Comparison of ENCODE assay signal across 8 cellular contexts in the genomic region with DNA sequence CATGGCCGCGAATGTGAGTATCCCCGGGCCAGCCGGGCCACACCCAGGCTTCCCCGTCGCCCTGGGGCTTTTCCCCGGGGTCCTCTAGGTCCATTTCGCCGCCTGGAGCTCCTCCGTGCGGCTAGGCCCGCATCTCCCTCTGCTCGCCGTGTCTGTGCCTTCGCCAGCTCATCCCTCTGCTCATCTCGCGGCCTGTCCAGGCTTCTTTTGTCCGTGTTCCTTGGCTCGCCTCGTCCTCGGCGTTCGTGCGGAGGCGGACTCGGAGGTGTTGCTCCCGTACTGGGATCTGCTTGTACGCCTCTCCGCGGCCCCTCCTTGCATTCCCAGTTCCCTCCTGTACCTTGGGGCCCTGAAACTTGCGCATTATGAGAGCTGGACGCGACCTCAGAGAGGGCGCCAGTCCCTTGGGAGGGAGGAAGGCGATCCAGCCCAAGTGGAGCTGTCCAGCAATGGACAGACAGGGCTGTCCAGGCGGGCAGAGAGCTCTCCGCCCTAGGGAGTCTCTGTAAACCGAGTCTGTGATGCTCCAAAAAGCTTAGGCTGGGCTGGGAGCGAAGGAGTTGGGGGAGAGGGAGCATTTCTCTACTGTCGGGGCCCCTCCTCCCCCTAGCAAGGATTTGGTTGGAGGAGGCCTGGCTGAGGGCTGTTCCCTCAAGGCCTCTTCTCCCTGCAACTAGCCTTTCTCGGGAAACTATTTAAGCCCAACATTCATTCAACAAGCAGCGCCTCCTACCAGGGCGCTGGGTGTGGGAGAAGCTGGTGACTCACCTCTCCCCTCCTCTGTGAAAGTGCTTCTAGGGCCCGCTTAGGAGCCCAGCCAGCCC. TPM values are rescaled to one million over a fixed set of nuclear protein-coding genes. Genes with fewer than 3 reads are reported as not detected.
DNase-seq lines count a peak whose midpoint lies in the region; ATAC-seq and TF ChIP-seq lines count a peak whose summit lies in the region.

No MANE protein-coding gene starts in this region.

- peak overlapping the region; percentile 95 for H3K4me3 ChIP-seq in ACC112 (ENCODE audit: low read depth, low read length)
- H3K4me3 ChIP-seq in OCI-LY7 (ENCODE audit: low read depth, low read length, poor library complexity, severe bottlenecking) = peak overlapping the region; percentile 93
- H3K4me3 ChIP-seq in fibroblast of the aortic adventitia (ENCODE audit: low read depth, low read length) = peak overlapping the region; percentile 98
- H3K4me3 ChIP-seq in suprapubic skin = peak overlapping the region; percentile 99

- peaks cover 18% of the 10 kb centered on the region for H3K36me3 Mint-ChIP-seq in neural crest cell (ENCODE audit: low read depth)

- H3K36me3 ChIP-seq in ACC112 (ENCODE audit: insufficient read depth, low read length) (peaks cover 12% of the 10 kb centered on the region), OCI-LY7 (ENCODE audit: insufficient read depth, low read length) (peaks cover 45% of the 10 kb centered on the region), suprapubic skin (peaks cover 26% of the 10 kb centered on the region)

- POLR2A ChIA-PET in OCI-LY7 (lab: Charles Lee) = interaction anchor here (0.6 to 3.7 kb wide), 9 partner anchors 8 to 1672 kb away, joined by 3 to 20 read pairs (median 3); partner anchors contain the start of genes LSM3 and XPC

- H3K9me3 ChIP-seq in OCI-LY7 (ENCODE audit: low read length) (no peaks in the 10 kb centered on the region), suprapubic skin (no peaks in the 10 kb centered on the region)

- CTCF ChIA-PET in OCI-LY7 (lab: Charles Lee; ENCODE audit: unreplicated experiment) = interaction anchor here (0.6 kb wide), 2 partner anchors 304 to 588 kb away, joined by 3 to 7 read pairs; no protein-coding TSS in a partner anchor

- 0% methylated on average over 8 of the region's 44 CpGs for WGBS in suprapubic skin

- peak; percentile 28 for ATAC-seq in GM18868 (IDR thresholded peaks at IDR 0.05; ENCODE audit: unreplicated experiment)
- peak; percentile 18 for ATAC-seq in HG03108 (IDR thresholded peaks at IDR 0.05; ENCODE audit: unreplicated experiment)

- no peak for TF ChIP-seq EP300 in suprapubic skin (IDR thresholded peaks at IDR 0.05)

- peak overlapping the region; percentile 99 for H3K4me3 Mint-ChIP-seq in neural crest cell

- H3K9me2 ChIP-seq in OCI-LY7 (ENCODE audit: insufficient read depth, low read length) = no peaks in the 10 kb centered on the region

- H3K79me2 ChIP-seq in ACC112 (ENCODE audit: control insufficient read depth, insufficient read depth, low read length, unreplicated experiment) (peaks cover 71% of the 10 kb centered on the region), OCI-LY7 (ENCODE audit: insufficient read depth, low read depth, low read length) (peaks cover 47% of the 10 kb centered on the region)

- peaks cover 37% of the 10 kb centered on the region for H3K4me1 Mint-ChIP-seq in neural crest cell

- no TSS peak for BruUV-seq in OCI-LY7 (replicated peaks; lab: Mats Ljungman, UMichigan)

- H3K4me2 ChIP-seq in OCI-LY7 (ENCODE audit: low read length) = peak overlapping the region; percentile 96

- TF ChIP-seq CTCF in OCI-LY7 (conservative IDR thresholded peaks at IDR 0.05; ENCODE audit: low read length) (0 out of 2 replicates have a peak, but pooled peaks have one; percentile 14), fibroblast of the aortic adventitia (IDR thresholded peaks at IDR 0.05; ENCODE audit: insufficient read depth, low read length) (peak; percentile 33), neural crest cell (conservative IDR thresholded peaks at IDR 0.05) (peak; percentile 28), suprapubic skin (IDR thresholded peaks at IDR 0.05) (peak in 1 of 2 donors; percentile 12)

- H3K27me3 ChIP-seq in ACC112 (ENCODE audit: insufficient read depth, low read length) (no peaks in the 10 kb centered on the region), suprapubic skin (no peaks in the 10 kb centered on the region)

- DNase-seq in OCI-LY7 (ENCODE audit: low spot score) (peak; percentile 46), activated T-helper 1 cell treated with Interleukin-2 at 50 U/mL for 16 hours (ENCODE audit: low read depth) (peak; percentile 31), fibroblast of the aortic adventitia (ENCODE audit: low read depth) (peak; percentile 96), neural crest cell (ENCODE audit: low read depth, low spot score) (no peak), suprapubic skin (ENCODE audit: low spot score in 2 of 2) (peak; percentile 89 to 90)

- peak overlapping the region; percentile 99 for H3K27ac Mint-ChIP-seq in neural crest cell (ENCODE audit: unreplicated experiment)

- H2AFZ ChIP-seq in ACC112 (ENCODE audit: low read length, unreplicated experiment) (peak overlapping the region; percentile 51), OCI-LY7 (ENCODE audit: low read length) (peak overlapping the region; percentile 77)

- H3K4me1 ChIP-seq in ACC112 (ENCODE audit: control insufficient read depth, insufficient read depth, low read length, unreplicated experiment) (peaks cover 25% of the 10 kb centered on the region), OCI-LY7 (ENCODE audit: insufficient read depth, low read length, poor library complexity, severe bottlenecking) (peaks cover 31% of the 10 kb centered on the region), suprapubic skin (peaks cover 53% of the 10 kb centered on the region)

- intact Hi-C loops in OCI-LY7 (cut with micrococcal nuclease; ENCODE audit: unreplicated experiment) = loop anchor here (10.0 kb wide), 1 partner anchor 791 kb away; no protein-coding TSS in a partner anchor

- no peaks in the 10 kb centered on the region for H3K27me3 Mint-ChIP-seq in neural crest cell (ENCODE audit: low read depth)

- peak overlapping the region; percentile 80 for H3K27ac ChIP-seq in ACC112 (ENCODE audit: low read depth, low read length)
- no peak overlapping the region for H3K27ac ChIP-seq in OCI-LY7 (ENCODE audit: low read depth, low read length, poor library complexity, severe bottlenecking)
- H3K27ac ChIP-seq in suprapubic skin = peak overlapping the region; percentile 100

- H3K9me3 Mint-ChIP-seq in neural crest cell = no peaks in the 10 kb centered on the region

- peak in 1 of 2 donors; percentile 75 for TF ChIP-seq POLR2A in suprapubic skin (IDR thresholded peaks at IDR 0.05)

- no peaks in the 10 kb centered on the region for H4K20me1 ChIP-seq in OCI-LY7 (ENCODE audit: insufficient read depth, low read length)

RNA-seq across cellular contexts. Expression of gene TMEM43, which starts 0.6 kb away (rescaled TPM):
- total RNA-seq in OCI-LY7 (2014; rRNA removed; shearing (Covaris generic)) = 22.2 and 23.3 TPM in 2 replicates
- total RNA-seq in OCI-LY7 (2022) (19.6 and 19.7 TPM in 2 replicates), fibroblast of the aortic adventitia (ENCODE audit: low replicate concordance) (109 and 134 TPM in 2 replicates), neural crest cell (42.7 and 42.9 TPM in 2 replicates), suprapubic skin (100 to 1,000 TPM; 206 to 237 (median 219) TPM)

RNA-seq across cellular contexts. Expression of gene CHCHD4, which starts 0.7 kb away (rescaled TPM):
- total RNA-seq in OCI-LY7 (2014; rRNA removed; shearing (Covaris generic)) = 19.8 and 24.7 TPM in 2 replicates
- 26.9 and 27.1 TPM in 2 replicates for total RNA-seq in OCI-LY7 (2022)
- total RNA-seq in fibroblast of the aortic adventitia (ENCODE audit: low replicate concordance) = 3.8 and 12.7 TPM in 2 replicates
- 16.9 and 17.0 TPM in 2 replicates for total RNA-seq in neural crest cell
- total RNA-seq in suprapubic skin = 10 to 100 TPM; 11.3 to 16.7 (median 12.5) TPM

RNA-seq across cellular contexts. Expression of gene XPC, which starts 53.0 kb away (rescaled TPM):
- 22.7 and 30.2 TPM in 2 replicates for total RNA-seq in OCI-LY7 (2014; rRNA removed; shearing (Covaris generic))
- total RNA-seq in OCI-LY7 (2022) (38.6 and 44.1 TPM in 2 replicates), fibroblast of the aortic adventitia (ENCODE audit: low replicate concordance) (61.6 and 186 TPM in 2 replicates), neural crest cell (37.3 and 41.6 TPM in 2 replicates), suprapubic skin (100 to 1,000 TPM in 1 of 4 donors, 10 to 100 TPM in 3; 49.7 to 176 (median 66.4) TPM)

RNA-seq across cellular contexts. Expression of gene LSM3, which starts 53.2 kb away (rescaled TPM):
- total RNA-seq in OCI-LY7 (2014; rRNA removed; shearing (Covaris generic)) = 12.4 and 15.6 TPM in 2 replicates
- total RNA-seq in OCI-LY7 (2022) = 21.0 and 21.9 TPM in 2 replicates
- 5.6 and 15.6 TPM in 2 replicates for total RNA-seq in fibroblast of the aortic adventitia (ENCODE audit: low replicate concordance)
- total RNA-seq in neural crest cell = 18.3 and 19.1 TPM in 2 replicates
- total RNA-seq in suprapubic skin = 10 to 100 TPM in 1 of 4 donors, 1 to 10 TPM in 3; 5.5 to 10.7 (median 8.9) TPM
